In genomic region chr5:89269721-89270120, GRCh38 we compare ENCODE assay signal across 19 cellular contexts.
"Had no signal": no experiment of that assay in that cellular context is flagged by ENCODE, and none has a peak within 500 bp of the region (broad histone marks: within the 10 kb centered on the region; RNA-seq: fewer than 3 reads in every experiment).

No MANE protein-coding gene starts in this region.

- H3K9me3 Mint-ChIP-seq: natural killer cell treated with Interleukin-12 subunit alpha and Interleukin-12 subunit beta and Interleukin-15 and Interleukin-18, amount 100 ng/mL, for 72 hours had no signal

- H3K36me3 ChIP-seq: heart right ventricle, prostate gland, spleen, tibial artery, upper lobe of left lung, uterus had no signal

- H3K4me1 ChIP-seq: parathyroid adenoma, prostate gland, upper lobe of left lung, uterus had no signal

- ATAC-seq: esophagus mucosa; heart right ventricle; mucosa of descending colon; natural killer cell treated with Interleukin-12 subunit alpha and Interleukin-12 subunit beta and Interleukin-15 and Interleukin-18, amount 100 ng/mL, for 72 hours; sciatic nerve; stimulated activated naive CD8-positive, alpha-beta T cell treated with anti-CD3 and anti-CD28 coated beads, Interleukin-15, Interleukin-2, amounts not matched to agents 100 U/mL and 50 U/mL, for 24 hours had no signal

- DNase-seq: effector memory CD4-positive, alpha-beta T cell; heart right ventricle; hypothalamus; kidney glomerular epithelial cell; mucosa of descending colon; occipital lobe; spleen; stimulated activated naive CD8-positive, alpha-beta T cell treated with anti-CD3 and anti-CD28 coated beads, Interleukin-15, Interleukin-2, amounts not matched to agents 100 U/mL and 50 U/mL, for 24 hours; tibial artery; uterus had no signal

- H3K36me3 Mint-ChIP-seq: natural killer cell treated with Interleukin-12 subunit alpha and Interleukin-12 subunit beta and Interleukin-15 and Interleukin-18, amount 100 ng/mL, for 72 hours had no signal

- H3K27me3 ChIP-seq: heart right ventricle, spleen, tibial artery, upper lobe of left lung, uterus had no signal

- FAIRE-seq: endometrium, frontal cortex, islet of Langerhans had no signal

- H2AFZ ChIP-seq: parathyroid adenoma had no signal

- H3K9ac ChIP-seq: parathyroid adenoma had no signal

- H3K4me3 ChIP-seq: heart right ventricle, mucosa of descending colon, prostate gland, spleen, tibial artery, upper lobe of left lung, uterus had no signal

- H3K9me3 ChIP-seq: heart right ventricle, mucosa of descending colon, prostate gland, spleen, tibial artery, upper lobe of left lung, uterus had no signal

- H3K79me2 ChIP-seq: parathyroid adenoma had no signal

- H3K4me3 Mint-ChIP-seq: natural killer cell treated with Interleukin-12 subunit alpha and Interleukin-12 subunit beta and Interleukin-15 and Interleukin-18, amount 100 ng/mL, for 72 hours had no signal

- H3K27ac ChIP-seq: heart right ventricle, parathyroid adenoma, prostate gland, tibial artery, upper lobe of left lung, uterus had no signal

- H3K27ac Mint-ChIP-seq: natural killer cell treated with Interleukin-12 subunit alpha and Interleukin-12 subunit beta and Interleukin-15 and Interleukin-18, amount 100 ng/mL, for 72 hours had no signal
